ENCODE assay signal across 8 cellular contexts in genomic region chr13:97432232-97432916, GRCh38. TPM values are rescaled to one million over a fixed set of nuclear protein-coding genes. Genes with fewer than 3 reads are reported as not detected.
A peak's percentile ranks its signal among the peaks of the same experiment; 100 is the strongest.
DNase-seq lines count a peak whose midpoint lies in the region; ATAC-seq lines count a peak whose summit lies in the region.

No MANE protein-coding gene starts in this region.

- intact Hi-C loops in activated T-helper 2 cell treated with anti-CD3 and anti-CD28 coated beads, Interferon-gamma antibody, Interleukin-2, Interleukin-4, amounts not matched to agents 10 μg/mL and 5 μg/mL and 100 μg/mL, durations not matched to agents 14 hours and 24 hours and 36 hours (cut with micrococcal nuclease), result loop anchor here (2.0 to 10.0 kb wide), 4 partner anchors 330 to 1756 kb away; partner anchors contain the start of genes DNAJC3 and FARP1

- peak overlapping the region; percentile 99 for H3K27ac Mint-ChIP-seq in activated T-helper 2 cell treated with anti-CD3 and anti-CD28 coated beads, Interferon-gamma antibody, Interleukin-2, Interleukin-4, amounts not matched to agents 10 μg/mL and 5 μg/mL and 100 μg/mL, durations not matched to agents 14 hours and 24 hours and 36 hours

- DNase-seq in activated T-cell treated with anti-CD3 and anti-CD28 coated beads, Interleukin-2, amount 50 U/mL, for 4 hours, result no peak
- DNase-seq in activated T-cell treated with anti-CD3 and anti-CD28 coated beads for 4 hours (no peak), GM19238 (ENCODE audit: insufficient read length, low spot score) (no peak)
- DNase-seq in activated T-helper 2 cell treated with anti-CD3 and anti-CD28 coated beads, Interferon-gamma antibody, Interleukin-2, Interleukin-4, amounts not matched to agents 10 μg/mL and 5 μg/mL and 100 μg/mL, durations not matched to agents 14 hours and 24 hours and 36 hours (ENCODE audit: low spot score), result no peak
- no peak for DNase-seq in activated CD4-positive, alpha-beta T cell treated with anti-CD3 and anti-CD28 coated beads, Interleukin-2, amount 50 U/mL, for 1 hour

- no peaks in the 10 kb centered on the region for H3K36me3 Mint-ChIP-seq in activated T-cell treated with anti-CD3 and anti-CD28 coated beads, Interleukin-2, amount 50 U/mL, for 4 hours (ENCODE audit: insufficient read depth)
- peaks cover 11% of the 10 kb centered on the region for H3K36me3 Mint-ChIP-seq in activated T-helper 2 cell treated with anti-CD3 and anti-CD28 coated beads, Interferon-gamma antibody, Interleukin-2, Interleukin-4, amounts not matched to agents 10 μg/mL and 5 μg/mL and 100 μg/mL, durations not matched to agents 14 hours and 24 hours and 36 hours (ENCODE audit: low read depth)

- H3K36me3 ChIP-seq in iPS-20b (ENCODE audit: insufficient read depth, low read depth, low read length) (peaks cover 8% of the 10 kb centered on the region; the same call in 1 of the 2 replicates), stomach smooth muscle (ENCODE audit: control insufficient read depth in 2 of 2, insufficient read depth in 2 of 2, low read length in 2 of 2) (no peaks in the 10 kb centered on the region)

- H3K9me3 ChIP-seq in iPS-20b (ENCODE audit: insufficient read depth, low read depth, low read length) (no peaks in the 10 kb centered on the region), stomach smooth muscle (ENCODE audit: control insufficient read depth in 2 of 2, low read length in 2 of 2) (no peaks in the 10 kb centered on the region)

- H3K9ac ChIP-seq in iPS-20b (ENCODE audit: low read depth, low read length) (peak overlapping the region; percentile 55; the same call in 1 of the 2 replicates), stomach smooth muscle (ENCODE audit: low read length in 2 of 2) (peak overlapping the region; percentile 65 to 74)

- H3K4me1 ChIP-seq in iPS-20b (ENCODE audit: insufficient read depth, low read length) (peaks cover 16% of the 10 kb centered on the region; the same call in 1 of the 2 replicates), stomach smooth muscle (ENCODE audit: control insufficient read depth, insufficient read depth, low read length) (peaks cover 4% of the 10 kb centered on the region)

- peaks cover 3% of the 10 kb centered on the region for H3K27me3 Mint-ChIP-seq in activated T-cell treated with anti-CD3 and anti-CD28 coated beads, Interleukin-2, amount 50 U/mL, for 4 hours (ENCODE audit: low read depth)
- H3K27me3 Mint-ChIP-seq in activated T-helper 2 cell treated with anti-CD3 and anti-CD28 coated beads, Interferon-gamma antibody, Interleukin-2, Interleukin-4, amounts not matched to agents 10 μg/mL and 5 μg/mL and 100 μg/mL, durations not matched to agents 14 hours and 24 hours and 36 hours (ENCODE audit: low read depth), result peaks cover 14% of the 10 kb centered on the region

- no peaks in the 10 kb centered on the region for H3K9me3 Mint-ChIP-seq in activated T-cell treated with anti-CD3 and anti-CD28 coated beads, Interleukin-2, amount 50 U/mL, for 4 hours
- no peaks in the 10 kb centered on the region for H3K9me3 Mint-ChIP-seq in activated T-helper 2 cell treated with anti-CD3 and anti-CD28 coated beads, Interferon-gamma antibody, Interleukin-2, Interleukin-4, amounts not matched to agents 10 μg/mL and 5 μg/mL and 100 μg/mL, durations not matched to agents 14 hours and 24 hours and 36 hours

- H3K4me3 ChIP-seq in iPS-20b (ENCODE audit: low read length) (peak overlapping the region; percentile 100), stomach smooth muscle (ENCODE audit: low read length in 2 of 2) (peak overlapping the region; percentile 90 to 98)

- no peak overlapping the region for H3K27ac ChIP-seq in iPS-20b (ENCODE audit: low read length)
- H3K27ac ChIP-seq in stomach smooth muscle (ENCODE audit: low read length), result peak overlapping the region; percentile 66

- ATAC-seq in activated T-cell treated with anti-CD3 and anti-CD28 coated beads, Interleukin-2, amount 50 U/mL, for 4 hours, result no peak
- ATAC-seq in GM18909 (IDR thresholded peaks at IDR 0.05; ENCODE audit: poor library complexity, unreplicated experiment), result no peak

- peaks cover 31% of the 10 kb centered on the region for H3K4me1 Mint-ChIP-seq in activated T-cell treated with anti-CD3 and anti-CD28 coated beads, Interleukin-2, amount 50 U/mL, for 4 hours (ENCODE audit: low read depth)
- peaks cover 34% of the 10 kb centered on the region for H3K4me1 Mint-ChIP-seq in activated T-helper 2 cell treated with anti-CD3 and anti-CD28 coated beads, Interferon-gamma antibody, Interleukin-2, Interleukin-4, amounts not matched to agents 10 μg/mL and 5 μg/mL and 100 μg/mL, durations not matched to agents 14 hours and 24 hours and 36 hours (ENCODE audit: low read depth)

- H3K27me3 ChIP-seq in iPS-20b (ENCODE audit: insufficient read depth, low read length) (no peaks in the 10 kb centered on the region), stomach smooth muscle (ENCODE audit: control insufficient read depth in 1 of 2, insufficient read depth in 2 of 2, low read length in 2 of 2) (no peaks in the 10 kb centered on the region)

- H3K4me3 Mint-ChIP-seq in activated T-cell treated with anti-CD3 and anti-CD28 coated beads, Interleukin-2, amount 50 U/mL, for 4 hours, result peak overlapping the region; percentile 90
- peak overlapping the region; percentile 98 for H3K4me3 Mint-ChIP-seq in activated T-helper 2 cell treated with anti-CD3 and anti-CD28 coated beads, Interferon-gamma antibody, Interleukin-2, Interleukin-4, amounts not matched to agents 10 μg/mL and 5 μg/mL and 100 μg/mL, durations not matched to agents 14 hours and 24 hours and 36 hours (ENCODE audit: low read depth)

RNA-seq across cellular contexts. Expression of gene RAP2A, which starts 1.6 kb away (rescaled TPM):
- total RNA-seq in activated T-cell treated with anti-CD3 and anti-CD28 coated beads, Interleukin-2, amount 50 U/mL, for 4 hours, result 10 to 100 TPM; 11.1 to 16.0 (median 15.5) TPM
- total RNA-seq in activated T-helper 2 cell treated with anti-CD3 and anti-CD28 coated beads, Interferon-gamma antibody, Interleukin-2, Interleukin-4, amounts not matched to agents 10 μg/mL and 5 μg/mL and 100 μg/mL, durations not matched to agents 14 hours and 24 hours and 36 hours, result 26.0 and 27.1 TPM in 2 replicates
